Comparison of ENCODE assay signal across 20 cellular contexts in genomic region chr4:65789850-65790249, GRCh38.
"Had no signal": no experiment of that assay in that cellular context is flagged by ENCODE, and none has a peak within 500 bp of the region (broad histone marks: within the 10 kb centered on the region; RNA-seq: fewer than 3 reads in every experiment).

No MANE protein-coding gene starts in this region.

- H3K4me3 ChIP-seq: ascending aorta, breast epithelium, gastrocnemius medialis, left ventricle myocardium inferior, ovary, skin epidermis, thoracic aorta, uterus had no signal

- DNase-seq: activated CD4-positive, alpha-beta T cell treated with anti-CD3 and anti-CD28 coated beads for 36 hours; activated CD4-positive, CD25-positive, alpha-beta regulatory T cell; activated effector memory CD4-positive, alpha-beta T cell treated with Interleukin-2 at 50 U/mL for 16 hours; activated naive CD4-positive, alpha-beta T cell treated with anti-CD3 and anti-CD28 coated beads for 36 hours; activated naive CD8-positive, alpha-beta T cell treated with anti-CD3 and anti-CD28 coated beads for 36 hours; activated T-cell treated with anti-CD3 and anti-CD28 coated beads for 4 hours; central memory CD4-positive, alpha-beta T cell; gastrocnemius medialis; glutamatergic neuron; islet precursor cell; left ventricle myocardium inferior; nephron progenitor cell; ovary; stimulated activated CD4-positive, alpha-beta T cell treated with anti-CD3 and anti-CD28 coated beads, Interleukin-4, amount 100 ng/mL, for 24 hours; T-helper 1 cell; uterus had no signal

- H3K9me3 ChIP-seq: ascending aorta, breast epithelium, gastrocnemius medialis, left ventricle myocardium inferior, ovary, thoracic aorta, uterus had no signal

- H3K36me3 ChIP-seq: ascending aorta, breast epithelium, gastrocnemius medialis, left ventricle myocardium inferior, ovary, thoracic aorta, uterus had no signal

- H3K27me3 ChIP-seq: ascending aorta, breast epithelium, gastrocnemius medialis, ovary, uterus had no signal

- H3K27ac ChIP-seq: ascending aorta, breast epithelium, gastrocnemius medialis, left ventricle myocardium inferior, ovary, skin epidermis, thoracic aorta, uterus had no signal

- H3K4me1 ChIP-seq: ascending aorta, breast epithelium, left ventricle myocardium inferior, uterus had no signal
